ENCODE assay signal across 39 cellular contexts in genomic region chr14:93402951-93403350, GRCh38. TPM values are rescaled to one million over a fixed set of nuclear protein-coding genes. Genes with fewer than 3 reads are reported as not detected.
"Had no signal": no experiment of that assay in that cellular context is flagged by ENCODE, and none has a peak within 500 bp of the region (broad histone marks: within the 10 kb centered on the region; RNA-seq: fewer than 3 reads in every experiment).

No MANE protein-coding gene starts in this region.

- H3K4me2 ChIP-seq: PC-9 had no signal

- H3K27ac ChIP-seq: brain microvascular endothelial cell, colonic mucosa, PC-9, SJCRH30, SK-N-MC had no signal

- H3K27ac Mint-ChIP-seq: activated B cell treated with CpG ODN at 0.5 μM for 24 hours; activated CD4-positive, alpha-beta memory T cell treated with anti-CD3 and anti-CD28 coated beads, Interleukin-2, amount 10 ng/mL, durations not matched to agents 7 days and 5 days; activated CD8-positive, alpha-beta memory T cell treated with anti-CD3 and anti-CD28 coated beads, Interleukin-2, amount 10 ng/mL, durations not matched to agents 7 days and 5 days; activated naive CD8-positive, alpha-beta T cell treated with anti-CD3 and anti-CD28 coated beads for 36 hours had no signal

- H3K4me3 ChIP-seq: colonic mucosa, MG63, PC-9, SJCRH30, SK-N-MC had no signal

- H3K36me3 Mint-ChIP-seq: activated naive CD8-positive, alpha-beta T cell treated with anti-CD3 and anti-CD28 coated beads for 36 hours had no signal

- H2AFZ ChIP-seq: PC-9 had no signal

- H3K4me1 Mint-ChIP-seq: activated B cell treated with CpG ODN at 0.5 μM for 24 hours; activated CD4-positive, alpha-beta memory T cell treated with anti-CD3 and anti-CD28 coated beads, Interleukin-2, amount 10 ng/mL, durations not matched to agents 7 days and 5 days; activated CD8-positive, alpha-beta memory T cell treated with anti-CD3 and anti-CD28 coated beads, Interleukin-2, amount 10 ng/mL, durations not matched to agents 7 days and 5 days; activated naive CD8-positive, alpha-beta T cell treated with anti-CD3 and anti-CD28 coated beads for 36 hours had no signal

- H3K4me1 ChIP-seq: colonic mucosa, SJCRH30 had no signal

- ATAC-seq: activated CD8-positive, alpha-beta memory T cell treated with anti-CD3 and anti-CD28 coated beads, Interleukin-2, amount 10 ng/mL, durations not matched to agents 7 days and 5 days had no signal

- H3K27me3 ChIP-seq: brain microvascular endothelial cell, colonic mucosa, MG63, SJCRH30 had no signal

- H3K9me3 Mint-ChIP-seq: activated CD4-positive, alpha-beta memory T cell treated with anti-CD3 and anti-CD28 coated beads, Interleukin-2, amount 10 ng/mL, durations not matched to agents 7 days and 5 days had no signal

- H3K9me3 ChIP-seq: colonic mucosa, MG63, SJCRH30 had no signal

- H3K4me3 Mint-ChIP-seq: activated B cell treated with CpG ODN at 0.5 μM for 24 hours; activated CD4-positive, alpha-beta memory T cell treated with anti-CD3 and anti-CD28 coated beads, Interleukin-2, amount 10 ng/mL, durations not matched to agents 7 days and 5 days; activated CD8-positive, alpha-beta memory T cell treated with anti-CD3 and anti-CD28 coated beads, Interleukin-2, amount 10 ng/mL, durations not matched to agents 7 days and 5 days; activated naive CD8-positive, alpha-beta T cell treated with anti-CD3 and anti-CD28 coated beads for 36 hours had no signal

- H3K36me3 ChIP-seq: brain microvascular endothelial cell, colonic mucosa, MG63, SJCRH30 had no signal

- DNase-seq: activated B cell treated with CpG ODN at 0.5 μM for 24 hours; activated CD4-positive, alpha-beta memory T cell treated with anti-CD3 and anti-CD28 coated beads, Interleukin-2, amount 10 ng/mL, durations not matched to agents 7 days and 5 days; activated CD4-positive, alpha-beta T cell treated with anti-CD3 and anti-CD28 coated beads for 4 hours; activated CD4-positive, alpha-beta T cell treated with anti-CD3 and anti-CD28 coated beads, Interleukin-2, amount 50 U/mL, for 1 hour; activated CD4-positive, CD25-positive, alpha-beta regulatory T cell treated with anti-CD3 and anti-CD28 coated beads, Interleukin-2, amount 50 U/mL, for 72 hours; activated CD8-positive, alpha-beta memory T cell treated with anti-CD3 and anti-CD28 coated beads for 24 hours; activated CD8-positive, alpha-beta memory T cell treated with anti-CD3 and anti-CD28 coated beads, Interleukin-2, amount 10 ng/mL, durations not matched to agents 7 days and 5 days; activated CD8-positive, alpha-beta memory T cell treated with anti-CD3 and anti-CD28 coated beads, Interleukin-2, amount 50 U/mL, for 48 hours; activated effector memory CD4-positive, alpha-beta T cell treated with anti-CD3 and anti-CD28 coated beads, Interleukin-2, amount 50 U/mL, for 16 hours; activated naive CD4-positive, alpha-beta T cell; activated naive CD4-positive, alpha-beta T cell treated with anti-CD3 and anti-CD28 coated beads, Interleukin-2, amount 50 U/mL, for 16 hours; activated naive CD8-positive, alpha-beta T cell treated with anti-CD3 and anti-CD28 coated beads for 36 hours; activated T-cell treated with anti-CD3 and anti-CD28 coated beads, Interleukin-2, amount 50 U/mL, for 48 hours; amniotic stem cell; aorta; brain microvascular endothelial cell; central memory CD4-positive, alpha-beta T cell; colonic mucosa; Kasumi-1; MG63; NCI-H1048; NCI-H1105 treated with DMSO at 0.1 percent for 48 hours; NCI-H1436; NCI-H187; NCI-H2029 treated with DMSO at 0.1 percent for 48 hours; NCI-H2107; NCI-H2171; NCI-H510A; NCI-H526; NCI-H748 treated with DMSO at 0.1 percent for 48 hours; NK-92 treated with Interleukin-12 subunit alpha and Interleukin-12 subunit beta, amount 100 ng/mL, for 24 hours; PC-9; SHP77; SJCRH30 had no signal

RNA-seq across cellular contexts. Expression of gene UNC79, which starts 27.8 kb away (rescaled TPM):
- total RNA-seq: SJCRH30; T-helper 1 cell treated with Interleukin-12 subunit alpha and Interleukin-12 subunit beta and Interleukin-4 antibody, amounts not matched to agents 30 ng/mL and 1 ng/mL, for 36 hours; T-helper 2 cell treated with Interferon-gamma antibody and Interleukin-4, amounts not matched to agents 100 ng/mL and 5 ng/mL, for 36 hours had no signal

RNA-seq across cellular contexts. Expression of gene COX8C, which starts 56.0 kb away (rescaled TPM):
- total RNA-seq: activated B cell treated with CpG ODN at 0.5 μM for 24 hours; activated CD4-positive, alpha-beta memory T cell treated with anti-CD3 and anti-CD28 coated beads, Interleukin-2, amount 10 ng/mL, durations not matched to agents 7 days and 5 days; activated CD8-positive, alpha-beta memory T cell treated with anti-CD3 and anti-CD28 coated beads, Interleukin-2, amount 10 ng/mL, durations not matched to agents 7 days and 5 days; activated naive CD8-positive, alpha-beta T cell treated with anti-CD3 and anti-CD28 coated beads for 36 hours; aorta; cerebellum; colonic mucosa; OCI-LY7; PC-9; SJCRH30; T-helper 1 cell treated with Interleukin-12 subunit alpha and Interleukin-12 subunit beta and Interleukin-4 antibody, amounts not matched to agents 30 ng/mL and 1 ng/mL, for 36 hours; T-helper 2 cell treated with Interferon-gamma antibody and Interleukin-4, amounts not matched to agents 100 ng/mL and 5 ng/mL, for 36 hours had no signal
- polyA plus RNA-seq: aorta had no signal
